7 cellular contexts compared by ENCODE assay signal in genomic region chr5:69560587-69561431, GRCh38. TPM values are rescaled to one million over a fixed set of nuclear protein-coding genes. Genes with fewer than 3 reads are reported as not detected.
DNase-seq lines count a peak whose midpoint lies in the region; ATAC-seq, FAIRE-seq and TF ChIP-seq lines count a peak whose summit lies in the region.
"Not testable (repeated sequence)": the region's sequence is repeated elsewhere in the genome, so short reads cannot be mapped to it uniquely, and the experiment has no call there.

No MANE protein-coding gene starts in this region.

- not testable (repeated sequence) for H2BK120ac ChIP-seq in trophoblast cell (ENCODE audit: insufficient read depth, low read length, poor library complexity)

- not testable (repeated sequence) for H3K9me2 ChIP-seq in Loucy (replicated peaks; ENCODE audit: low read depth, low read length)

- H3K27ac Mint-ChIP-seq in activated B cell treated with CpG ODN at 0.5 μM for 24 hours, result not testable (repeated sequence)

- TF ChIP-seq POLR2A in GM12878 (IDR thresholded peaks at IDR 0.05; ENCODE audit: low read depth, low read length); HepG2 (IDR thresholded peaks at IDR 0.05; ENCODE audit: insufficient read depth in 1 of 2, low read depth in 2 of 2, low read length in 2 of 2): not testable (repeated sequence)

- not testable (repeated sequence) for H2AFZ ChIP-seq in Loucy (ENCODE audit: low read length); GM12878 (ENCODE audit: control insufficient read depth, low read depth, low read length); HepG2 (ENCODE audit: low read length); trophoblast cell (ENCODE audit: insufficient read depth, low read length, poor library complexity)

- BruUV-seq in GM12878 (replicated peaks; lab: Mats Ljungman, UMichigan), result not testable (repeated sequence)
- BruUV-seq in HepG2 (replicated peaks; lab: Mats Ljungman, UMichigan), result TSS peak; percentile 91

- H3K4me3 Mint-ChIP-seq in activated B cell treated with CpG ODN at 0.5 μM for 24 hours, result peak overlapping the region; percentile 70

- RAD21 ChIA-PET in GM12878 (lab: Charles Lee; ENCODE audit: unreplicated experiment), result not testable (repeated sequence)

- POLR2A ChIA-PET in activated B cell treated with CpG ODN at 0.5 μM for 24 hours (lab: Charles Lee) (interaction anchor here (1.1 kb wide), 1 partner anchor 467 kb away, joined by 4 read pairs; no protein-coding TSS in a partner anchor), HepG2 (lab: Yijun Ruan, JAX) (interaction anchor here (0.7 to 1.4 kb wide), 2 partner anchors 43 to 191 kb away, joined by 3 to 4 read pairs; partner anchors contain the start of gene RAD17)
- POLR2A ChIA-PET in GM12878 (lab: Charles Lee), result not testable (repeated sequence)

- H3K4me2 ChIP-seq in Loucy (ENCODE audit: low read depth, low read length, poor library complexity, severe bottlenecking), result peak overlapping the region; percentile 62
- peak overlapping the region; percentile 62 for H3K4me2 ChIP-seq in GM12878 (ENCODE audit: control insufficient read depth, insufficient read depth)
- H3K4me2 ChIP-seq in HepG2 (ENCODE audit: low read depth, low read length), result peak overlapping the region; percentile 51; the same call in 1 of the 2 replicates
- H3K4me2 ChIP-seq in trophoblast cell (ENCODE audit: low read length), result peak overlapping the region; percentile 58

- not testable (repeated sequence) for TF ChIP-seq CTCF in GM12864 (IDR thresholded peaks at IDR 0.05; ENCODE audit: low read depth, low read length, missing control alignments); Loucy (conservative IDR thresholded peaks at IDR 0.05; ENCODE audit: low read length); activated B cell treated with CpG ODN at 0.5 μM for 24 hours (IDR thresholded peaks at IDR 0.05); GM12878 (IDR thresholded peaks at IDR 0.05 in 2 of 3, conservative IDR thresholded peaks at IDR 0.05 in 1 of 3; ENCODE audit: control insufficient read depth in 2 of 3, extremely low read depth in 1 of 3, insufficient read depth in 1 of 3, low read depth in 3 of 3, low read length in 3 of 3); fibroblast of villous mesenchyme (IDR thresholded peaks at IDR 0.05; ENCODE audit: insufficient read depth, low read depth, low read length); HepG2 (CRISPR knock-in tag; IDR thresholded peaks at IDR 0.05)

- not testable (repeated sequence) for H3K36me3 ChIP-seq in Loucy (ENCODE audit: insufficient read depth, low read length); GM12878 (ENCODE audit: control insufficient read depth in 2 of 2, insufficient read depth in 2 of 2, low read length in 1 of 2); HepG2 (replicated peaks in 1 of 2; ENCODE audit: control insufficient read depth in 1 of 2, insufficient read depth in 2 of 2, low read length in 2 of 2); trophoblast cell (ENCODE audit: control insufficient read depth in 1 of 2, insufficient read depth in 2 of 2, low read length in 2 of 2)

- DNase-seq in GM12864 (ENCODE audit: low read depth); activated B cell treated with CpG ODN at 0.5 μM for 24 hours; GM12878 (ENCODE audit: low read depth, low spot score); fibroblast of villous mesenchyme (ENCODE audit: low read depth); HepG2 (ENCODE audit: low spot score): not testable (repeated sequence)
- DNase-seq in trophoblast cell, result peak in 1 of 2 donors; percentile 10

- not testable (repeated sequence) for FAIRE-seq in GM12878 (lab: Jason Lieb, UNC); HepG2 (lab: Jason Lieb, UNC)

- not testable (repeated sequence) for TF ChIP-seq EP300 in GM12878 (IDR thresholded peaks at IDR 0.05; ENCODE audit: borderline replicate concordance in 1 of 2, control insufficient read depth in 1 of 2, low read depth in 2 of 2, low read length in 2 of 2); HepG2 (IDR thresholded peaks at IDR 0.05; ENCODE audit: low read depth in 2 of 2, low read length in 2 of 2); HepG2 (CRISPR knock-in tag; IDR thresholded peaks at IDR 0.05; ENCODE audit: borderline replicate concordance)

- H4K8ac ChIP-seq in trophoblast cell (ENCODE audit: low read depth, low read length), result not testable (repeated sequence)

- in situ Hi-C loops in GM12878 (cut with MboI); HepG2 (cut with HindIII; ENCODE audit: extremely low pct_ligation_motif_present, low pct_unique_long_range_greater_than_20kb): not testable (repeated sequence)

- H2BK12ac ChIP-seq in trophoblast cell (ENCODE audit: low read length), result not testable (repeated sequence)

- CTCF ChIA-PET in activated B cell treated with CpG ODN at 0.5 μM for 24 hours (lab: Charles Lee); GM12878 (lab: Yijun Ruan, JAX); HepG2 (lab: Yijun Ruan, JAX; ENCODE audit: low intra/inter-chr PET ratio, low total read pairs): not testable (repeated sequence)

- TF ChIP-seq RAD21 in GM12878 (IDR thresholded peaks at IDR 0.05; ENCODE audit: insufficient read depth, low read depth, low read length); HepG2 (CRISPR knock-in tag; IDR thresholded peaks at IDR 0.05): not testable (repeated sequence)

- H3K4me3 ChIP-seq in GM12864 (ENCODE audit: low read depth, low read length) (peak overlapping the region; percentile 53), Loucy (ENCODE audit: low read length, poor library complexity, severe bottlenecking) (peak overlapping the region; percentile 69), GM12878 (peak overlapping the region; percentile 84), fibroblast of villous mesenchyme (ENCODE audit: low read depth, low read length) (peak overlapping the region; percentile 46), HepG2 (replicated peaks in 1 of 3; ENCODE audit: insufficient read depth in 1 of 3, low read depth in 2 of 3, low read length in 3 of 3) (peak overlapping the region; percentile 52 to 57 (median 54); a peak in 5 of 6 replicates)
- not testable (repeated sequence) for H3K4me3 ChIP-seq in trophoblast cell (ENCODE audit: low read depth, low read length)

- not testable (repeated sequence) for H2BK5ac ChIP-seq in trophoblast cell (ENCODE audit: low read depth, low read length, poor library complexity)

- H2AK5ac ChIP-seq in trophoblast cell (ENCODE audit: low read length), result not testable (repeated sequence)

- H3K9ac ChIP-seq in Loucy (ENCODE audit: low read depth, low read length, poor library complexity, severe bottlenecking) (peak overlapping the region; percentile 79), HepG2 (ENCODE audit: insufficient read depth, low read depth, low read length) (peak overlapping the region; percentile 59; the same call in 1 of the 2 replicates)
- H3K9ac ChIP-seq in GM12878 (ENCODE audit: control insufficient read depth, insufficient read depth, low read length); trophoblast cell (ENCODE audit: low read length): not testable (repeated sequence)

- not testable (repeated sequence) for H4K91ac ChIP-seq in trophoblast cell (ENCODE audit: low read depth, low read length)

- H3K14ac ChIP-seq in trophoblast cell (ENCODE audit: low read length), result not testable (repeated sequence)

- WGBS in GM12878 (ENCODE audit: insufficient coverage, insufficient replicate concordance, low lambda C conversion rate, missing lambda C conversion rate), result 13% methylated on average over 20 of the region's 31 CpGs
- 1% methylated on average over 18 of the region's 31 CpGs for WGBS in HepG2 (ENCODE audit: low lambda C conversion rate)
- WGBS in trophoblast cell (ENCODE audit: extremely low coverage, insufficient coverage, insufficient read length), result no CpG with 5 or more reads among the region's 31 CpGs

- H3K9me3 ChIP-seq in Loucy (ENCODE audit: insufficient read depth, low read depth, low read length); GM12878 (replicated peaks; ENCODE audit: control insufficient read depth, insufficient read depth, low read length); HepG2 (ENCODE audit: low read length); trophoblast cell (ENCODE audit: insufficient read depth, low read depth, low read length): not testable (repeated sequence)

- H3K23ac ChIP-seq in trophoblast cell (ENCODE audit: low read length), result not testable (repeated sequence)

- not testable (repeated sequence) for H3K27me3 ChIP-seq in Loucy (ENCODE audit: insufficient read depth, low read length, poor library complexity, severe bottlenecking); GM12878 (replicated peaks in 1 of 2; ENCODE audit: control insufficient read depth in 2 of 2, insufficient read depth in 2 of 2, low read length in 1 of 2); HepG2 (ENCODE audit: control insufficient read depth in 1 of 2, insufficient read depth in 2 of 2, low read length in 2 of 2); trophoblast cell (ENCODE audit: insufficient read depth, low read length)

- H3K4me1 Mint-ChIP-seq in activated B cell treated with CpG ODN at 0.5 μM for 24 hours, result not testable (repeated sequence)

- not testable (repeated sequence) for H3K79me1 ChIP-seq in trophoblast cell (ENCODE audit: low read length)

- SMC1A ChIA-PET in GM12878 (lab: Charles Lee; ENCODE audit: uncharacterized antibody, unreplicated experiment), result interaction anchor here (0.9 kb wide), 1 partner anchor 371 kb away, joined by 3 read pairs; no protein-coding TSS in a partner anchor

- not testable (repeated sequence) for H3F3A ChIP-seq in Loucy (ENCODE audit: low read depth)

- H4K12ac ChIP-seq in trophoblast cell (ENCODE audit: low read depth, low read length), result not testable (repeated sequence)

- 0 out of 2 replicates have a peak overlapping the region, but pooled peaks have one; percentile 31 for H3K27ac ChIP-seq in GM12878 (ENCODE audit: control insufficient read depth, insufficient read depth)
- not testable (repeated sequence) for H3K27ac ChIP-seq in HepG2 (ENCODE audit: extremely low read length, insufficient read depth, low read length)
- peak overlapping the region; percentile 17 for H3K27ac ChIP-seq in trophoblast cell (ENCODE audit: low read depth, low read length)

- H3K27me3 Mint-ChIP-seq in activated B cell treated with CpG ODN at 0.5 μM for 24 hours, result not testable (repeated sequence)

- not testable (repeated sequence) for H3K4me1 ChIP-seq in Loucy (ENCODE audit: insufficient read depth, low read length, poor library complexity, severe bottlenecking); GM12878 (ENCODE audit: control insufficient read depth, insufficient read depth, low read length); HepG2 (ENCODE audit: insufficient read depth, low read length); trophoblast cell (ENCODE audit: control insufficient read depth in 1 of 2, insufficient read depth in 2 of 2, low read length in 2 of 2)

- H3K36me3 Mint-ChIP-seq in activated B cell treated with CpG ODN at 0.5 μM for 24 hours (ENCODE audit: low read depth), result not testable (repeated sequence)

- H3K4ac ChIP-seq in trophoblast cell (ENCODE audit: low read depth, low read length), result not testable (repeated sequence)

- not testable (repeated sequence) for H3K9me3 Mint-ChIP-seq in activated B cell treated with CpG ODN at 0.5 μM for 24 hours

- not testable (repeated sequence) for H3K18ac ChIP-seq in trophoblast cell (ENCODE audit: low read length)

- intact Hi-C loops in activated B cell treated with CpG ODN at 0.5 μM for 24 hours (cut with micrococcal nuclease); GM12878 (cut with micrococcal nuclease; ENCODE audit: unreplicated experiment); HepG2 (cut with micrococcal nuclease; ENCODE audit: unreplicated experiment): not testable (repeated sequence)

- H4K20me1 ChIP-seq in Loucy (ENCODE audit: insufficient read depth, low read length, poor library complexity, severe bottlenecking); GM12878 (ENCODE audit: control insufficient read depth, insufficient read depth); HepG2 (ENCODE audit: insufficient read depth, low read length): not testable (repeated sequence)

- H3K79me2 ChIP-seq in Loucy (ENCODE audit: insufficient read depth, low read length); GM12878 (ENCODE audit: control insufficient read depth, insufficient read depth, low read length); HepG2 (ENCODE audit: insufficient read depth, low read length); trophoblast cell (ENCODE audit: control insufficient read depth, insufficient read depth, low read length, poor library complexity): not testable (repeated sequence)

- ATAC-seq in activated B cell treated with CpG ODN at 0.5 μM for 24 hours (ENCODE audit: low read depth), result not testable (repeated sequence)
- peak; percentile 6 for ATAC-seq in GM12878
- ATAC-seq in HepG2, result peak; percentile 18

RNA-seq across cellular contexts. Expression of gene GTF2H2C, which starts 0.8 kb away (rescaled TPM):
- 41.4 and 52.0 TPM in 2 replicates for total RNA-seq in activated B cell treated with CpG ODN at 0.5 μM for 24 hours
- 207 and 221 TPM in 2 replicates for total RNA-seq in GM12878 (2013; cell fraction: nucleolus; rRNA removed)
- 80.7 and 91.4 TPM in 2 replicates for total RNA-seq in GM12878 (2014; rRNA removed)
- total RNA-seq in GM12878 (2014; rRNA removed; fragmentation: Illumina TruSeq; extraction: Trizol), result 101 and 103 TPM in 2 replicates
- total RNA-seq in GM12878 (2021), result 55.1 and 55.6 TPM in 2 replicates
- polyA plus RNA-seq in GM12878 (2011; ENCODE audit: low read depth), result 24.3 TPM
- polyA plus RNA-seq in GM12878 (2011; rRNA removed), result 65.4 and 76.5 TPM in 2 replicates
- polyA plus RNA-seq in GM12878 (2011; cell fraction: cytosol; rRNA removed), result 20.1 and 28.4 TPM in 2 replicates
- polyA plus RNA-seq in GM12878 (2011; cell fraction: nucleus; rRNA removed), result 37.8 and 44.2 TPM in 2 replicates
- 28.0 and 28.8 TPM in 2 replicates for polyA plus RNA-seq in GM12878 (2012)
- 77.8 and 97.6 TPM in 2 replicates for polyA plus RNA-seq in GM12878 (2014; fragmentation: Illumina TruSeq; extraction: Trizol)
- polyA plus RNA-seq in GM12878 (2014; fragmentation: Nextera tagmentation; extraction: Ambion mirVana), result 10 to 100 TPM; 77.5 to 86.5 TPM
- 57.7 and 58.7 TPM in 2 replicates for polyA plus RNA-seq in GM12878 (2014; rRNA removed)
- 10 to 100 TPM; 80.1 to 81.3 TPM for polyA plus RNA-seq in GM12878 (2016; fragmentation: Nextera tagmentation; extraction: Ambion mirVana)
- 27.9 and 38.8 TPM in 2 replicates for polyA minus RNA-seq in GM12878 (2011; rRNA and poly(A)+ RNA removed)
- 10.3 and 13.0 TPM in 2 replicates for polyA minus RNA-seq in GM12878 (2011; cell fraction: cytosol; rRNA and poly(A)+ RNA removed)
- polyA minus RNA-seq in GM12878 (2011; cell fraction: nucleus; rRNA and poly(A)+ RNA removed), result 35.1 and 57.1 TPM in 2 replicates
- total RNA-seq in fibroblast of villous mesenchyme, result 36.1 and 47.5 TPM in 2 replicates
- 62.9 and 72.3 TPM in 2 replicates for total RNA-seq in HepG2 (2016; rRNA removed; fragmentation: Illumina TruSeq; extraction: Trizol)
- total RNA-seq in HepG2 (2016; cell fraction: cytosol; rRNA removed; fragmentation: Illumina TruSeq; extraction: Trizol; ENCODE audit: low read depth), result 24.7 and 25.5 TPM in 2 replicates
- total RNA-seq in HepG2 (2016; cell fraction: insoluble cytoplasmic fraction; rRNA removed; fragmentation: Illumina TruSeq; extraction: Trizol), result 65.2 and 65.9 TPM in 2 replicates
- total RNA-seq in HepG2 (2016; cell fraction: membrane; rRNA removed; fragmentation: Illumina TruSeq; extraction: Trizol), result 38.8 and 43.4 TPM in 2 replicates
- total RNA-seq in HepG2 (2016; cell fraction: nucleus; rRNA removed; fragmentation: Illumina TruSeq; extraction: Trizol), result 44.6 and 54.6 TPM in 2 replicates
- polyA plus RNA-seq in HepG2 (2011; rRNA removed), result 24.7 and 29.7 TPM in 2 replicates
- polyA plus RNA-seq in HepG2 (2011; cell fraction: cytosol; rRNA removed), result 10.0 and 12.7 TPM in 2 replicates
- 21.2 and 25.6 TPM in 2 replicates for polyA plus RNA-seq in HepG2 (2011; cell fraction: nucleus; rRNA removed)
- polyA plus RNA-seq in HepG2 (2012), result 21.4 and 34.4 TPM in 2 replicates
- 8.4 and 10.8 TPM in 2 replicates for polyA plus RNA-seq in HepG2 (2016; cell fraction: cytosol; fragmentation: Illumina TruSeq; extraction: Trizol; ENCODE audit: low read depth)
- polyA plus RNA-seq in HepG2 (2016; cell fraction: insoluble cytoplasmic fraction; fragmentation: Illumina TruSeq; extraction: Trizol; ENCODE audit: low read depth), result 69.3 and 73.5 TPM in 2 replicates
- 18.3 and 18.6 TPM in 2 replicates for polyA plus RNA-seq in HepG2 (2016; cell fraction: membrane; fragmentation: Illumina TruSeq; extraction: Trizol; ENCODE audit: low read depth)
- polyA plus RNA-seq in HepG2 (2016; cell fraction: nucleus; fragmentation: Illumina TruSeq; extraction: Trizol; ENCODE audit: insufficient read depth, low read depth), result 67.8 and 72.1 TPM in 2 replicates
- 13.1 and 18.6 TPM in 2 replicates for polyA minus RNA-seq in HepG2 (2011; rRNA and poly(A)+ RNA removed; ENCODE audit: low replicate concordance)
- 10.3 and 12.3 TPM in 2 replicates for polyA minus RNA-seq in HepG2 (2011; cell fraction: cytosol; rRNA and poly(A)+ RNA removed)
- polyA minus RNA-seq in HepG2 (2011; cell fraction: nucleus; rRNA and poly(A)+ RNA removed), result 57.2 and 74.0 TPM in 2 replicates
- polyA plus RNA-seq in trophoblast cell (2013), result 12.7 and 13.6 TPM in 2 replicates
